ENCODE assay signal across 12 cellular contexts in the genomic region with DNA sequence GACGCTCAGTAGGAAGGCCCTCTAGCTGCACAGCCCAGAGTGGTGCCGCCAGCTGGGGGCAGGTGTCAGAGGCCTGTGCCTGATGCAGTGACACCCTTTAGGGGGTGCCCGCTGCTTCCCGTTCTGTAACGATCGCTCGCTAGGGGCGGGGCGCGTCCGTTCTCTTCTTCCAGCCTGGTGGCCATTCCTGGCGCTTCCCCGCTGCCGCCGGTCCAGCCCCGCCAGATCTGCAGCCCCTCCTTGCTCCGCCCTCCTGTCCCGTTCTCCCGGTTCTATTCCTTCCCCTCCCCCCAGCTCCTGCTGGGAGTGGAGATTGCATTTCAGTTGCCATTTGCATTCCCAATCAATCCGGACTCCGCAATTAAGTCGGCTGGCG. TPM values are rescaled to one million over a fixed set of nuclear protein-coding genes. Genes with fewer than 3 reads are reported as not detected.
A peak's percentile ranks its signal among the peaks of the same experiment; 100 is the strongest.
DNase-seq lines count a peak whose midpoint lies in the region; FAIRE-seq and TF ChIP-seq lines count a peak whose summit lies in the region.
"Had no signal": no experiment of that assay in that cellular context is flagged by ENCODE, and none has a peak within 500 bp of the region (broad histone marks: within the 10 kb centered on the region; RNA-seq: fewer than 3 reads in every experiment).

No MANE protein-coding gene starts in this region.

- H3K9ac ChIP-seq in ES-I3 (ENCODE audit: low read depth, low read length), result peak overlapping the region; percentile 55; the same call in 1 of the 2 replicates
- no peak overlapping the region for H3K9ac ChIP-seq in iPS-15b (ENCODE audit: low read depth, low read length)
- H3K9ac ChIP-seq in skeletal muscle tissue (ENCODE audit: low read depth in 1 of 3, low read length in 3 of 3), result peak overlapping the region in 2 of 3 donors; percentile 45 to 60

- no peaks in the 10 kb centered on the region for H3K36me3 ChIP-seq in ES-I3 (ENCODE audit: insufficient read depth, low read length)
- H3K36me3 ChIP-seq in brain microvascular endothelial cell (replicated peaks), result peaks cover 37% of the 10 kb centered on the region
- H3K36me3 ChIP-seq in iPS-15b (ENCODE audit: control insufficient read depth, insufficient read depth, low read length), result peaks cover 14% of the 10 kb centered on the region
- peaks cover 26 to 31% (median 30%) of the 10 kb centered on the region in 3 donors for H3K36me3 ChIP-seq in skeletal muscle tissue (ENCODE audit: control insufficient read depth in 3 of 3, insufficient read depth in 3 of 3, low read length in 3 of 3)

- DNase-seq in brain microvascular endothelial cell (no peak), GM12892 (ENCODE audit: insufficient read length) (no peak), activated gamma-delta T cell (lab: John Stamatoyannopoulos, UW) (no peak), HTR-8/SVneo (ENCODE audit: insufficient read length, low spot score) (no peak)
- no peak for DNase-seq in stimulated activated CD4-positive, alpha-beta T cell treated with anti-CD3 and anti-CD28 coated beads, Interleukin-4, amount 100 ng/mL, for 4 hours
- DNase-seq: DMS153 had no signal

- peak overlapping the region; percentile 46 for H3K4me3 ChIP-seq in brain microvascular endothelial cell (ENCODE audit: low read depth, low read length)
- peak overlapping the region; percentile 62 for H3K4me3 ChIP-seq in iPS-15b (ENCODE audit: low read depth, low read length)
- peak overlapping the region; percentile 57 to 65 (median 63) for H3K4me3 ChIP-seq in skeletal muscle tissue (ENCODE audit: low read length in 3 of 3)

- H3K4me1 ChIP-seq in ES-I3 (ENCODE audit: insufficient read depth, low read length) (peaks cover 6% of the 10 kb centered on the region), iPS-15b (ENCODE audit: control insufficient read depth, insufficient read depth, low read length) (peaks cover 5% of the 10 kb centered on the region), skeletal muscle tissue (ENCODE audit: control insufficient read depth in 3 of 3, insufficient read depth in 3 of 3, low read length in 3 of 3) (peaks cover 10 to 23% (median 21%) of the 10 kb centered on the region in 3 donors)

- no peaks in the 10 kb centered on the region for H3K27me3 ChIP-seq in brain microvascular endothelial cell (replicated peaks)
- peaks cover 24% of the 10 kb centered on the region for H3K27me3 ChIP-seq in iPS-15b (ENCODE audit: control insufficient read depth, insufficient read depth, low read length)
- no peaks in the 10 kb centered on the region for H3K27me3 ChIP-seq in skeletal muscle tissue (ENCODE audit: control insufficient read depth in 3 of 3, insufficient read depth in 3 of 3, low read length in 3 of 3)

- no peaks in the 10 kb centered on the region for H3K9me3 ChIP-seq in ES-I3 (ENCODE audit: control insufficient read depth, insufficient read depth, low read length)
- H3K9me3 ChIP-seq in iPS-15b (ENCODE audit: control insufficient read depth, insufficient read depth, low read length), result no peaks in the 10 kb centered on the region
- no peaks in the 10 kb centered on the region for H3K9me3 ChIP-seq in skeletal muscle tissue (ENCODE audit: control insufficient read depth in 3 of 3, low read length in 3 of 3)

- FAIRE-seq in GM12892 (lab: Jason Lieb, UNC), result no peak
- FAIRE-seq in HTR-8/SVneo (lab: Jason Lieb, UNC), result no peak
- FAIRE-seq: colon had no signal

- peak; percentile 39 for TF ChIP-seq CTCF in brain microvascular endothelial cell (IDR thresholded peaks at IDR 0.05; ENCODE audit: low read depth, low read length, missing control alignments)

- in situ Hi-C loops in brain microvascular endothelial cell (cut with HindIII; ENCODE audit: low pct_ligation_motif_present, low sequenced_read_pairs), result no loop called here

- no peak overlapping the region for H3K27ac ChIP-seq in brain microvascular endothelial cell
- no peak overlapping the region for H3K27ac ChIP-seq in skeletal muscle tissue (ENCODE audit: low read depth, low read length)

- no peak for TF ChIP-seq POLR2A in GM12892 (IDR thresholded peaks at IDR 0.05; ENCODE audit: low read depth, low read length)

RNA-seq across cellular contexts. Expression of gene AGAP3, which starts 39.2 kb away (rescaled TPM):
- 28.7 TPM for total RNA-seq in skeletal muscle tissue
- polyA plus RNA-seq in GM12892 (2012; ENCODE audit: missing spikeins), result 22.6 TPM

RNA-seq across cellular contexts. Expression of gene GBX1, which starts 42.0 kb away (rescaled TPM):
- not detected for total RNA-seq in skeletal muscle tissue
- not detected for polyA plus RNA-seq in GM12892 (2012; ENCODE audit: missing spikeins)
- total RNA-seq: activated CD8-positive, alpha-beta memory T cell treated with anti-CD3 and anti-CD28 coated beads for 36 hours; mononuclear cell had no signal

RNA-seq across cellular contexts. Expression of gene TMUB1, which starts 42.2 kb away (rescaled TPM):
- total RNA-seq in skeletal muscle tissue, result 12.5 TPM
- polyA plus RNA-seq in GM12892 (2012; ENCODE audit: missing spikeins), result 12.0 TPM

RNA-seq across cellular contexts. Expression of gene FASTK, which starts 44.8 kb away (rescaled TPM):
- total RNA-seq in skeletal muscle tissue, result 55.3 TPM
- 23.6 TPM for polyA plus RNA-seq in GM12892 (2012; ENCODE audit: missing spikeins)
